8 cellular contexts compared by ENCODE assay signal in the genomic region with DNA sequence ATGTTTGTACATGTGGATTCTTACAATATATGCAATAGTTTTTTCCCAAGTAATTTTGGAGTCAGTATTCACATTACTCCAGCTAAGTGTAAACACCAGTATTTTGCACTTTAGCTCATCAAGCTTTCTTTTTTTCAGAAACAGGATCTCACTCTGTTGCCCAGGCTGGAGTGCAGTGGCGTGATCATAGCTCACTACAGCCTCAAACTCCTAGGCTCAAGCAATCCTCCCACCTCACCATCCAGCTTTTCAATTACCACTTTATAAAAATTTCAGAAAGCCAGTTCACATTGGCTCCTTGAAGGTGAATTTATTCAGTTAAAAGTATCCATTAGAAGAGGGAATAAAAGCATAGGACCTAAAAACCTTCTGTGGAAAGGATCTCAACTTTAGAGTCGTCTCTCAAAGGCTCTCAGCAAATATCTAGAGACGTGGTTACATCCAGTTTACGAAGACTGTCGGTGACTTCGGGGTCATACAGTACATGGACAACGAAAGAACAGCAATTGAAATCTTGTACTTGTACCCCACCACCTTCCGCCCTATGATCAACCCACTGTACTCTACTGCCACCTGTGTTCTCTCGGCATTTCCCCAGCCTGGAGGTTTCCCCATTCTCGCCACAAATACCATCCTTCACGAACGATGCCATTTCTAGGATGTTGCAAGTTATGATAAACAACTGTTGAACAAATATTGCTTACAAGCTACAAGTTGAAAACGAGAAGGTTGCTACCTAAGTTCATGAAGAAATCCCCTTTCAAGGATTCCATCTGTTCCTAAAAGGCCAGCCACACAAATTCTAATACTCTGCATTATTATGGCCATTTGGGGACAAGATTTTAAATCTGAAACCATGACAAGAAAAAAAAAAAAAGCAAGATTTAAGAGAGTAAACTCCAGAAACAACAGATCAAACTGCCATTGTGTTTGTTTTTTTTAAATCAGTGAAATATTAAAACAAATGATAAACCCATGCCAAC. TPM values are rescaled to one million over a fixed set of nuclear protein-coding genes. Genes with fewer than 3 reads are reported as not detected.
DNase-seq lines count a peak whose midpoint lies in the region; ATAC-seq and TF ChIP-seq lines count a peak whose summit lies in the region.

No MANE protein-coding gene starts in this region.

- peaks cover 0 to 5% (median 0%) of the 10 kb centered on the region in 5 donors for H3K9me3 ChIP-seq in subcutaneous abdominal adipose tissue (ENCODE audit: control insufficient read depth in 5 of 5, low read length in 5 of 5)

- peak overlapping the region; percentile 76 to 93 (median 88) for H3K4me3 ChIP-seq in subcutaneous abdominal adipose tissue (ENCODE audit: low read depth in 1 of 5, low read length in 5 of 5)

- no peak overlapping the region for H3K27ac ChIP-seq in C4-2B
- peak overlapping the region; percentile 94 for H3K27ac ChIP-seq in subcutaneous abdominal adipose tissue (ENCODE audit: low read depth, low read length)

- TF ChIP-seq CTCF in C4-2B (conservative IDR thresholded peaks at IDR 0.05), result peak; percentile 65
- no peak for TF ChIP-seq CTCF in GM20000 (IDR thresholded peaks at IDR 0.05; ENCODE audit: extremely low read depth, missing control alignments)

- in situ Hi-C loops in T47D (cut with HindIII; ENCODE audit: low pct_unique_long_range_greater_than_20kb, low sequenced_read_pairs), result no loop called here

- H3K9ac ChIP-seq in subcutaneous abdominal adipose tissue (ENCODE audit: low read length in 5 of 5), result peak overlapping the region; percentile 70 to 92 (median 82)

- DNase-seq in GM20000 (ENCODE audit: low spot score) (peak; percentile 39), NCI-H774 (lab: John Stamatoyannopoulos, UW) (peak; percentile 22), T47D (ENCODE audit: low read depth in 1 of 2, low spot score in 1 of 2) (peak; percentile 58 to 68), left colon (peak; percentile 46 to 65), DMS153 treated with DMSO at 0.1 percent for 48 hours (lab: John Stamatoyannopoulos, UW; ENCODE audit: unreplicated experiment) (no peak)
- no peak for DNase-seq in activated CD8-positive, alpha-beta memory T cell treated with anti-CD3 and anti-CD28 coated beads for 24 hours

- H3K27me3 ChIP-seq in subcutaneous abdominal adipose tissue (ENCODE audit: control insufficient read depth in 5 of 5, insufficient read depth in 4 of 5, low read length in 5 of 5), result no peaks in the 10 kb centered on the region

- H3K36me3 ChIP-seq in subcutaneous abdominal adipose tissue (ENCODE audit: control insufficient read depth in 5 of 5, insufficient read depth in 5 of 5, low read length in 5 of 5), result no peaks in the 10 kb centered on the region

- H3K4me1 ChIP-seq in subcutaneous abdominal adipose tissue (ENCODE audit: control insufficient read depth in 5 of 5, insufficient read depth in 5 of 5, low read length in 5 of 5), result peaks cover 7 to 60% (median 51%) of the 10 kb centered on the region in 5 donors

- intact Hi-C loops in left colon (cut with DNase I, micrococcal nuclease), result no loop called here

- ATAC-seq in left colon, result peak; percentile 23

RNA-seq across cellular contexts. Expression of a gene that starts 1.8 kb away (rescaled TPM):
- total RNA-seq in left colon, result 10 to 100 TPM; 28.2 to 30.7 TPM

RNA-seq across cellular contexts. Expression of a gene that starts 44.2 kb away (rescaled TPM):
- 10 to 100 TPM in 1 of 2 donors, 1 to 10 TPM in 1; 4.4 to 12.2 TPM for total RNA-seq in left colon

Comparison
In these comparisons a context has a peak if more than half of its experiments do, and no peak if none do; other contexts are left out.
1. DNase-seq: peak in GM20000 (single experiment), NCI-H774 (single experiment), T47D (2 of 2) and left colon (2 of 2); none in DMS153 treated with DMSO at 0.1 percent for 48 hours (single experiment) and activated CD8-positive, alpha-beta memory T cell treated with anti-CD3 and anti-CD28 coated beads for 24 hours (single experiment).